ENCODE assay signal across 8 cellular contexts in genomic region chr6:122788663-122789062, GRCh38. TPM values are rescaled to one million over a fixed set of nuclear protein-coding genes. Genes with fewer than 3 reads are reported as not detected.
DNase-seq lines count a peak whose midpoint lies in the region; ATAC-seq and TF ChIP-seq lines count a peak whose summit lies in the region.

No MANE protein-coding gene starts in this region.

- TF ChIP-seq CTCF in BE2C (IDR thresholded peaks at IDR 0.05; ENCODE audit: low read depth, low read length): no peak
- no peak for TF ChIP-seq CTCF in nephron (IDR thresholded peaks at IDR 0.05; ENCODE audit: unreplicated experiment in 3 of 3)
- no peak for TF ChIP-seq CTCF in GM20000 (IDR thresholded peaks at IDR 0.05; ENCODE audit: extremely low read depth, missing control alignments)

- H3K9me3 Mint-ChIP-seq in effector memory CD8-positive, alpha-beta T cell: no peaks in the 10 kb centered on the region
- no peaks in the 10 kb centered on the region for H3K9me3 Mint-ChIP-seq in nephron

- H3K4me1 Mint-ChIP-seq in effector memory CD8-positive, alpha-beta T cell (ENCODE audit: low read depth in 2 of 2): peaks cover 0 to 2% of the 10 kb centered on the region in 2 donors
- peaks cover 43% of the 10 kb centered on the region for H3K4me1 Mint-ChIP-seq in nephron

- H3K27me3 ChIP-seq in BE2C: no peaks in the 10 kb centered on the region

- peak overlapping the region; percentile 57 to 59 for H3K4me3 Mint-ChIP-seq in effector memory CD8-positive, alpha-beta T cell
- H3K4me3 Mint-ChIP-seq in nephron: peak overlapping the region; percentile 83 to 95 (median 86)

- no peak for DNase-seq in BE2C
- peak; percentile 90 for DNase-seq in NCI-H69 (lab: John Stamatoyannopoulos, UW)
- DNase-seq in effector memory CD8-positive, alpha-beta T cell: no peak
- DNase-seq in OCI-M2 (lab: John Stamatoyannopoulos, UW; ENCODE audit: unreplicated experiment): no peak
- DNase-seq in GM20000 (ENCODE audit: low spot score): no peak

- H3K36me3 ChIP-seq in BE2C: no peaks in the 10 kb centered on the region

- H3K4me3 ChIP-seq in BE2C (ENCODE audit: low read depth, low read length): peak overlapping the region; percentile 88

- no peaks in the 10 kb centered on the region for H3K4me1 ChIP-seq in BE2C

- no peak overlapping the region for H3K27ac Mint-ChIP-seq in effector memory CD8-positive, alpha-beta T cell
- H3K27ac Mint-ChIP-seq in nephron: peak overlapping the region; percentile 81 to 94 (median 85)

- ATAC-seq in effector memory CD8-positive, alpha-beta T cell (replicated peaks): no peak
- ATAC-seq in HG02840 (IDR thresholded peaks at IDR 0.05; ENCODE audit: low FRiP score, unreplicated experiment) (no peak), HG03025 (IDR thresholded peaks at IDR 0.05; ENCODE audit: low FRiP score, unreplicated experiment) (no peak)

- H3K9me3 ChIP-seq in BE2C: no peaks in the 10 kb centered on the region

- peaks cover 36 to 38% of the 10 kb centered on the region in 2 donors for H3K27me3 Mint-ChIP-seq in effector memory CD8-positive, alpha-beta T cell
- no peaks in the 10 kb centered on the region for H3K27me3 Mint-ChIP-seq in nephron (ENCODE audit: low read depth)

- no peaks in the 10 kb centered on the region for H3K36me3 Mint-ChIP-seq in effector memory CD8-positive, alpha-beta T cell (ENCODE audit: insufficient read depth)
- H3K36me3 Mint-ChIP-seq in nephron (ENCODE audit: low read depth): no peaks in the 10 kb centered on the region

RNA-seq across cellular contexts. Expression of gene SMPDL3A, which starts 0.4 kb away (rescaled TPM):
- polyA plus RNA-seq in BE2C (2012; ENCODE audit: insufficient read depth, insufficient read length, low read depth): 1.8 TPM

RNA-seq across cellular contexts. Expression of gene FABP7, which starts 9.1 kb away (rescaled TPM):
- not detected for polyA plus RNA-seq in BE2C (2012; ENCODE audit: insufficient read depth, insufficient read length, low read depth)

Comparison
In these comparisons a context has a peak if more than half of its experiments do, and no peak if none do; other contexts are left out.
1. H3K27ac Mint-ChIP-seq: peak in nephron (3 of 3); none in effector memory CD8-positive, alpha-beta T cell (0 of 2).